In genomic region chr7:113831509-113831908, GRCh38 we compare ENCODE assay signal across 17 cellular contexts.
DNase-seq lines count a peak whose midpoint lies in the region; FAIRE-seq and TF ChIP-seq lines count a peak whose summit lies in the region.
"Had no signal": no experiment of that assay in that cellular context is flagged by ENCODE, and none has a peak within 500 bp of the region (broad histone marks: within the 10 kb centered on the region; RNA-seq: fewer than 3 reads in every experiment).

No MANE protein-coding gene starts in this region.

- no peaks in the 10 kb centered on the region for H3K9me3 Mint-ChIP-seq in nephron
- H3K9me3 Mint-ChIP-seq: activated CD4-positive, alpha-beta memory T cell treated with anti-CD3 and anti-CD28 coated beads, Interleukin-2, amount 10 ng/mL, durations not matched to agents 7 days and 5 days had no signal

- POLR2A ChIA-PET in endothelial cell of umbilical vein (lab: Charles Lee) (no interaction called here), A673 (lab: Charles Lee; ENCODE audit: low non-redundant PET) (no interaction called here)

- H3K9ac ChIP-seq in endothelial cell of umbilical vein (replicated peaks; ENCODE audit: extremely low read depth, insufficient read depth, low read length), result no peak overlapping the region
- no peak overlapping the region for H3K9ac ChIP-seq in MM.1S (ENCODE audit: low read length)

- FAIRE-seq in endothelial cell of umbilical vein (lab: Jason Lieb, UNC), result no peak

- TF ChIP-seq EP300 in ovary (IDR thresholded peaks at IDR 0.05), result no peak

- no peaks in the 10 kb centered on the region for H3K9me1 ChIP-seq in endothelial cell of umbilical vein (replicated peaks; ENCODE audit: control insufficient read depth, extremely low read depth, insufficient read depth, low read length)

- dilution Hi-C loops in endothelial cell of umbilical vein (cut with MboI; ENCODE audit: extremely low pct_ligation_motif_present, low sequenced_read_pairs), result no loop called here

- H3K27ac Mint-ChIP-seq in nephron, result peak overlapping the region in 2 of 3 experiments; percentile 62 to 69
- H3K27ac Mint-ChIP-seq: activated CD4-positive, alpha-beta memory T cell treated with anti-CD3 and anti-CD28 coated beads, Interleukin-2, amount 10 ng/mL, durations not matched to agents 7 days and 5 days; activated naive CD8-positive, alpha-beta T cell treated with anti-CD3 and anti-CD28 coated beads, Interleukin-2, amount 50 U/mL, for 24 hours; activated T-cell treated with anti-CD3 and anti-CD28 coated beads, Interleukin-2, amount 50 U/mL, for 72 hours; naive B cell had no signal

- H3K9me3 ChIP-seq in endothelial cell of umbilical vein (replicated peaks; ENCODE audit: control insufficient read depth, insufficient read depth, low read length) (no peaks in the 10 kb centered on the region), A673 (ENCODE audit: low read depth, low read length, poor library complexity, severe bottlenecking) (no peaks in the 10 kb centered on the region), MM.1S (replicated peaks; ENCODE audit: insufficient read depth, low read length) (no peaks in the 10 kb centered on the region), ovary (no peaks in the 10 kb centered on the region)
- H3K9me3 ChIP-seq: heart right ventricle had no signal

- H3K4me1 ChIP-seq in endothelial cell of umbilical vein (ENCODE audit: control insufficient read depth, extremely low read depth, insufficient read depth, low read length) (peaks cover 9% of the 10 kb centered on the region), A673 (ENCODE audit: insufficient read depth, low read length, poor library complexity, severe bottlenecking) (no peaks in the 10 kb centered on the region), MM.1S (ENCODE audit: low read length) (no peaks in the 10 kb centered on the region), ovary (ENCODE audit: insufficient read depth) (no peaks in the 10 kb centered on the region)

- H3F3A ChIP-seq in MM.1S (ENCODE audit: insufficient read depth, low read length), result no peaks in the 10 kb centered on the region

- H3K4me3 ChIP-seq in endothelial cell of umbilical vein (replicated peaks in 1 of 3; ENCODE audit: insufficient read depth in 1 of 3, low read depth in 1 of 3, low read length in 3 of 3), result no peak overlapping the region
- no peak overlapping the region for H3K4me3 ChIP-seq in A673 (ENCODE audit: low read depth, low read length, poor library complexity, severe bottlenecking)
- H3K4me3 ChIP-seq in MM.1S (ENCODE audit: low read length), result no peak overlapping the region
- no peak overlapping the region for H3K4me3 ChIP-seq in ovary
- H3K4me3 ChIP-seq: heart right ventricle had no signal

- BruUV-seq in endothelial cell of umbilical vein (replicated peaks; lab: Mats Ljungman, UMichigan) (no TSS peak), A673 (replicated peaks; lab: Mats Ljungman, UMichigan) (no TSS peak)

- no peak overlapping the region for H3K4me2 ChIP-seq in endothelial cell of umbilical vein (ENCODE audit: insufficient read depth, low read length)
- no peak overlapping the region for H3K4me2 ChIP-seq in MM.1S (ENCODE audit: low read depth, low read length)

- TF ChIP-seq POLR2A in endothelial cell of umbilical vein (IDR thresholded peaks at IDR 0.05; ENCODE audit: low read depth, low read length), result no peak
- TF ChIP-seq POLR2A in ovary (IDR thresholded peaks at IDR 0.05), result no peak

- DNase-seq in EH (ENCODE audit: low read depth), result peak; percentile 35
- peak; percentile 6 for DNase-seq in NCI-H226
- peak; percentile 26 for DNase-seq in endothelial cell of umbilical vein (ENCODE audit: low read depth, low spot score)
- no peak for DNase-seq in SW 1271 (lab: John Stamatoyannopoulos, UW)
- no peak for DNase-seq in A673 (ENCODE audit: low spot score)
- no peak for DNase-seq in MM.1S
- no peak for DNase-seq in ovary
- DNase-seq: activated CD4-positive, alpha-beta memory T cell treated with anti-CD3 and anti-CD28 coated beads, Interleukin-2, amount 10 ng/mL, durations not matched to agents 7 days and 5 days; activated naive CD8-positive, alpha-beta T cell treated with anti-CD3 and anti-CD28 coated beads, Interleukin-2, amount 50 U/mL, for 24 hours; activated T-cell treated with anti-CD3 and anti-CD28 coated beads, Interleukin-2, amount 50 U/mL, for 72 hours; Calu3; heart right ventricle; KBM-7; left cardiac atrium; naive B cell; NCI-H345 had no signal

- WGBS in ovary, 3 donors, result 5 to 10% (median 6%) methylated on average over 1 of the region's 1 CpG

- H3K36me3 Mint-ChIP-seq in nephron (ENCODE audit: low read depth), result no peaks in the 10 kb centered on the region
- H3K36me3 Mint-ChIP-seq: naive B cell had no signal

- CTCF ChIA-PET in endothelial cell of umbilical vein (lab: Charles Lee), result interaction anchor here (1.1 kb wide), 1 partner anchor 10 kb away, joined by 3 read pairs; no protein-coding TSS in a partner anchor
- CTCF ChIA-PET in A673 (lab: Charles Lee), result no interaction called here

- H3K4me1 Mint-ChIP-seq in nephron, result no peaks in the 10 kb centered on the region
- H3K4me1 Mint-ChIP-seq: activated CD4-positive, alpha-beta memory T cell treated with anti-CD3 and anti-CD28 coated beads, Interleukin-2, amount 10 ng/mL, durations not matched to agents 7 days and 5 days; activated naive CD8-positive, alpha-beta T cell treated with anti-CD3 and anti-CD28 coated beads, Interleukin-2, amount 50 U/mL, for 24 hours; naive B cell had no signal

- H4K20me1 ChIP-seq in endothelial cell of umbilical vein (replicated peaks; ENCODE audit: control insufficient read depth, extremely low read depth, insufficient read depth, low read length) (no peaks in the 10 kb centered on the region), MM.1S (ENCODE audit: insufficient read depth, low read length) (no peaks in the 10 kb centered on the region)

- TF ChIP-seq CTCF in endothelial cell of umbilical vein (IDR thresholded peaks at IDR 0.05; ENCODE audit: extremely low read depth in 1 of 2, insufficient read depth in 1 of 2, low read depth in 1 of 2, low read length in 2 of 2), result no peak
- no peak for TF ChIP-seq CTCF in nephron (IDR thresholded peaks at IDR 0.05; ENCODE audit: unreplicated experiment in 3 of 3)
- no peak for TF ChIP-seq CTCF in A673 (conservative IDR thresholded peaks at IDR 0.05; ENCODE audit: low read depth, low read length)
- TF ChIP-seq CTCF in MM.1S (IDR thresholded peaks at IDR 0.05; ENCODE audit: low read length), result no peak
- no peak for TF ChIP-seq CTCF in ovary (IDR thresholded peaks at IDR 0.05)

- no peak overlapping the region for H3K27ac ChIP-seq in endothelial cell of umbilical vein (ENCODE audit: insufficient read depth, low read depth, low read length)
- H3K27ac ChIP-seq in A673 (ENCODE audit: low read depth, low read length, poor library complexity, severe bottlenecking), result no peak overlapping the region
- H3K27ac ChIP-seq in MM.1S (ENCODE audit: low read length), result no peak overlapping the region
- no peak overlapping the region for H3K27ac ChIP-seq in ovary
- H3K27ac ChIP-seq: heart right ventricle had no signal

- no peak overlapping the region for H3K4me3 Mint-ChIP-seq in nephron
- H3K4me3 Mint-ChIP-seq: activated CD4-positive, alpha-beta memory T cell treated with anti-CD3 and anti-CD28 coated beads, Interleukin-2, amount 10 ng/mL, durations not matched to agents 7 days and 5 days; activated naive CD8-positive, alpha-beta T cell treated with anti-CD3 and anti-CD28 coated beads, Interleukin-2, amount 50 U/mL, for 24 hours; activated T-cell treated with anti-CD3 and anti-CD28 coated beads, Interleukin-2, amount 50 U/mL, for 72 hours; naive B cell had no signal

- no peak overlapping the region for H2AFZ ChIP-seq in endothelial cell of umbilical vein (ENCODE audit: low read depth, low read length)
- no peak overlapping the region for H2AFZ ChIP-seq in MM.1S (ENCODE audit: low read length)

- H3K79me2 ChIP-seq in endothelial cell of umbilical vein (ENCODE audit: control insufficient read depth, insufficient read depth, low read length) (no peaks in the 10 kb centered on the region), MM.1S (ENCODE audit: low read length) (no peaks in the 10 kb centered on the region)

- no peaks in the 10 kb centered on the region for H3K27me3 Mint-ChIP-seq in nephron (ENCODE audit: low read depth)
- H3K27me3 Mint-ChIP-seq: activated CD4-positive, alpha-beta memory T cell treated with anti-CD3 and anti-CD28 coated beads, Interleukin-2, amount 10 ng/mL, durations not matched to agents 7 days and 5 days; activated naive CD8-positive, alpha-beta T cell treated with anti-CD3 and anti-CD28 coated beads, Interleukin-2, amount 50 U/mL, for 24 hours; naive B cell had no signal

- no peaks in the 10 kb centered on the region for H3K27me3 ChIP-seq in endothelial cell of umbilical vein (ENCODE audit: control insufficient read depth in 2 of 2, insufficient read depth in 2 of 2, low read length in 2 of 2)
- H3K27me3 ChIP-seq in A673 (replicated peaks; ENCODE audit: insufficient read depth, low read depth, low read length, poor library complexity), result no peaks in the 10 kb centered on the region
- H3K27me3 ChIP-seq in MM.1S (replicated peaks; ENCODE audit: insufficient read depth, low read length), result no peaks in the 10 kb centered on the region
- no peaks in the 10 kb centered on the region for H3K27me3 ChIP-seq in ovary
- H3K27me3 ChIP-seq: heart right ventricle had no signal

- no peaks in the 10 kb centered on the region for H3K9me2 ChIP-seq in MM.1S (replicated peaks; ENCODE audit: insufficient read depth, low read length)

- intact Hi-C loops in endothelial cell of umbilical vein (cut with micrococcal nuclease) (no loop called here), A673 (cut with micrococcal nuclease; ENCODE audit: unreplicated experiment) (no loop called here), ovary (cut with DNase I) (no loop called here)

- no peaks in the 10 kb centered on the region for H3K36me3 ChIP-seq in endothelial cell of umbilical vein (ENCODE audit: control insufficient read depth in 2 of 2, extremely low read depth in 1 of 2, insufficient read depth in 2 of 2, low read length in 2 of 2)
- no peaks in the 10 kb centered on the region for H3K36me3 ChIP-seq in A673 (ENCODE audit: insufficient read depth, low read length, poor library complexity, severe bottlenecking)
- no peaks in the 10 kb centered on the region for H3K36me3 ChIP-seq in MM.1S (replicated peaks; ENCODE audit: insufficient read depth, low read length)
- no peaks in the 10 kb centered on the region for H3K36me3 ChIP-seq in ovary
- H3K36me3 ChIP-seq: heart right ventricle had no signal

TF ChIP-seq in endothelial cell of umbilical vein, 7 proteins besides CTCF, POLR2A, EP300 and RAD21 (continues in another document):
- no peak for TF ChIP-seq FOS (IDR thresholded peaks at IDR 0.05; ENCODE audit: borderline replicate concordance, insufficient read depth, low read length)
- no peak for TF ChIP-seq GATA2 (IDR thresholded peaks at IDR 0.05; ENCODE audit: insufficient read depth, insufficient read length, low read depth, low read length)
- no peak for TF ChIP-seq MYC (IDR thresholded peaks at IDR 0.05; ENCODE audit: low read depth, low read length)
- TF ChIP-seq, protein P1, sequence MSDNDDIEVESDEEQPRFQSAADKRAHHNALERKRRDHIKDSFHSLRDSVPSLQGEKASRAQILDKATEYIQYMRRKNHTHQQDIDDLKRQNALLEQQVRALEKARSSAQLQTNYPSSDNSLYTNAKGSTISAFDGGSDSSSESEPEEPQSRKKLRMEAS (IDR thresholded peaks at IDR 0.05; ENCODE audit: insufficient read depth, insufficient read length), result no peak
- TF ChIP-seq POLR2AphosphoS5 (IDR thresholded peaks at IDR 0.05; ENCODE audit: insufficient read depth, low read depth, low read length), result no peak

Comparison
In these comparisons a context has a peak if more than half of its experiments do, and no peak if none do; other contexts are left out.
1. DNase-seq: peak in EH (single experiment), NCI-H226 (single experiment) and endothelial cell of umbilical vein (single experiment); none in SW 1271 (0 of 2), A673 (single experiment), MM.1S (single experiment) and ovary (0 of 5).